9 cellular contexts compared by ENCODE assay signal in the genomic region with DNA sequence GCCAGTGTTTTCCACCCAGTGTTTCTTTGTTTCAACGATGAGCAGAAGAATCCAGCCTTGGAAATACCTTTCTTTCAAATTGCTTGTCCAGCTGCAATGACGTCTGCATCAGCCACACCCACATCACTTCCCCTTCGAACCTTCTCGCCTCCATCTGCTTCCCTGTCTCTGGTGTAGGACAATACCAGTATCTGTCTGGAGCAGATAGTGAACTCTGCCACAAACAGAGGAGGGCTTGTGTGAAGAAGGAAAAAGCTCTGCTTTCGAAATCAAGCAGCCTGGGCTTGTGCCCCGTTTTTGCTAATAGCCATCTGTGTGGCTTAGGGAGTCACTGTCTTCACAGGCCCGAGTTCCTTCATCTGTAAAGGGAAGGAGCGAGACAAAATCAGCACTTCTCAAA.
DNase-seq lines count a peak whose midpoint lies in the region; ATAC-seq, FAIRE-seq and TF ChIP-seq lines count a peak whose summit lies in the region.
"Had no signal": no experiment of that assay in that cellular context is flagged by ENCODE, and none has a peak within 500 bp of the region (broad histone marks: within the 10 kb centered on the region; RNA-seq: fewer than 3 reads in every experiment).

No MANE protein-coding gene starts in this region.

- H3K9me3 ChIP-seq in endothelial cell of umbilical vein (replicated peaks; ENCODE audit: control insufficient read depth, insufficient read depth, low read length) (no peaks in the 10 kb centered on the region), muscle layer of duodenum (ENCODE audit: control insufficient read depth in 1 of 2, low read length in 2 of 2) (no peaks in the 10 kb centered on the region)

- intact Hi-C loops in endothelial cell of umbilical vein (cut with micrococcal nuclease): loop anchor here (5.0 kb wide), 1 partner anchor 415 kb away; a partner anchor contains a TSS

- dilution Hi-C loops in endothelial cell of umbilical vein (cut with MboI; ENCODE audit: extremely low pct_ligation_motif_present, low sequenced_read_pairs): no loop called here

- H3K36me3 ChIP-seq in endothelial cell of umbilical vein (ENCODE audit: control insufficient read depth in 2 of 2, extremely low read depth in 1 of 2, insufficient read depth in 2 of 2, low read length in 2 of 2) (no peaks in the 10 kb centered on the region), muscle layer of duodenum (ENCODE audit: control insufficient read depth in 1 of 2, insufficient read depth in 2 of 2, low read length in 2 of 2) (no peaks in the 10 kb centered on the region)

- H3K79me2 ChIP-seq in endothelial cell of umbilical vein (ENCODE audit: control insufficient read depth, insufficient read depth, low read length): no peaks in the 10 kb centered on the region

- no peak overlapping the region for H3K9ac ChIP-seq in endothelial cell of umbilical vein (replicated peaks; ENCODE audit: extremely low read depth, insufficient read depth, low read length)

- H2AFZ ChIP-seq in endothelial cell of umbilical vein (ENCODE audit: low read depth, low read length): peak overlapping the region; percentile 65

- POLR2A ChIA-PET in endothelial cell of umbilical vein (lab: Charles Lee): interaction anchor here (0.8 kb wide), 1 partner anchor 386 kb away, joined by 3 read pairs; no protein-coding TSS in a partner anchor

- no peak for TF ChIP-seq POLR2A in endothelial cell of umbilical vein (IDR thresholded peaks at IDR 0.05; ENCODE audit: low read depth, low read length)

- no TSS peak for BruUV-seq in endothelial cell of umbilical vein (replicated peaks; lab: Mats Ljungman, UMichigan)

- H3K4me1 ChIP-seq in endothelial cell of umbilical vein (ENCODE audit: control insufficient read depth, extremely low read depth, insufficient read depth, low read length): peaks cover 12% of the 10 kb centered on the region
- peaks cover 9 to 20% of the 10 kb centered on the region in 2 donors for H3K4me1 ChIP-seq in muscle layer of duodenum (ENCODE audit: control insufficient read depth in 1 of 2, insufficient read depth in 2 of 2, low read length in 2 of 2)

- H3K4me3 ChIP-seq in endothelial cell of umbilical vein (replicated peaks in 1 of 3; ENCODE audit: insufficient read depth in 1 of 3, low read depth in 1 of 3, low read length in 3 of 3): no peak overlapping the region
- H3K4me3 ChIP-seq in muscle layer of duodenum (ENCODE audit: low read depth in 1 of 2, low read length in 2 of 2): peak overlapping the region in 1 of 2 donors; percentile 23

- H3K27me3 ChIP-seq in endothelial cell of umbilical vein (ENCODE audit: control insufficient read depth in 2 of 2, insufficient read depth in 2 of 2, low read length in 2 of 2) (no peaks in the 10 kb centered on the region), muscle layer of duodenum (ENCODE audit: low read depth, low read length) (no peaks in the 10 kb centered on the region)

- H3K9me1 ChIP-seq in endothelial cell of umbilical vein (replicated peaks; ENCODE audit: control insufficient read depth, extremely low read depth, insufficient read depth, low read length): no peaks in the 10 kb centered on the region

- no peak overlapping the region for H3K27ac ChIP-seq in endothelial cell of umbilical vein (ENCODE audit: insufficient read depth, low read depth, low read length)
- H3K27ac ChIP-seq in muscle layer of duodenum (ENCODE audit: low read length): peak overlapping the region; percentile 73

- CTCF ChIA-PET in endothelial cell of umbilical vein (lab: Charles Lee): interaction anchor here (0.5 to 2.7 kb wide), 8 partner anchors 9 to 448 kb away, joined by 3 to 8 read pairs (median 4); no protein-coding TSS in a partner anchor

- H4K20me1 ChIP-seq in endothelial cell of umbilical vein (replicated peaks; ENCODE audit: control insufficient read depth, extremely low read depth, insufficient read depth, low read length): no peaks in the 10 kb centered on the region

- no peak for TF ChIP-seq CTCF in endothelial cell of umbilical vein (IDR thresholded peaks at IDR 0.05; ENCODE audit: extremely low read depth in 1 of 2, insufficient read depth in 1 of 2, low read depth in 1 of 2, low read length in 2 of 2)
- TF ChIP-seq CTCF in D721Med (IDR thresholded peaks at IDR 0.05; ENCODE audit: insufficient read depth, missing control alignments): no peak

- DNase-seq in AG20443 (ENCODE audit: low spot score) (peak; percentile 29), NOMO-1 treated with DMSO at 0.1 percent for 48 hours (lab: John Stamatoyannopoulos, UW; ENCODE audit: unreplicated experiment) (peak; percentile 60), endothelial cell of umbilical vein (ENCODE audit: low read depth, low spot score) (peak; percentile 74), D721Med (ENCODE audit: insufficient read length, low spot score) (no peak), DMS153 treated with DMSO at 0.1 percent for 48 hours (lab: John Stamatoyannopoulos, UW; ENCODE audit: unreplicated experiment) (no peak), DMS114 treated with DMSO at 0.1 percent for 48 hours (lab: John Stamatoyannopoulos, UW; ENCODE audit: unreplicated experiment) (no peak)
- DNase-seq: NCI-H345 had no signal

- peak; percentile 46 for FAIRE-seq in endothelial cell of umbilical vein (lab: Jason Lieb, UNC)
- no peak for FAIRE-seq in D721Med (lab: Jason Lieb, UNC)

- ATAC-seq in GM19455 (IDR thresholded peaks at IDR 0.05; ENCODE audit: unreplicated experiment): no peak

- no peak overlapping the region for H3K4me2 ChIP-seq in endothelial cell of umbilical vein (ENCODE audit: insufficient read depth, low read length)

TF ChIP-seq in endothelial cell of umbilical vein, 7 proteins besides CTCF, POLR2A, EP300 and RAD21:
- TF ChIP-seq POLR2AphosphoS5 (IDR thresholded peaks at IDR 0.05; ENCODE audit: insufficient read depth, low read depth, low read length): no peak
- TF ChIP-seq MYC (IDR thresholded peaks at IDR 0.05; ENCODE audit: low read depth, low read length): no peak
- TF ChIP-seq JUN (IDR thresholded peaks at IDR 0.05; ENCODE audit: borderline replicate concordance, insufficient read depth, insufficient read length, low read depth): no peak
- TF ChIP-seq, protein P1, sequence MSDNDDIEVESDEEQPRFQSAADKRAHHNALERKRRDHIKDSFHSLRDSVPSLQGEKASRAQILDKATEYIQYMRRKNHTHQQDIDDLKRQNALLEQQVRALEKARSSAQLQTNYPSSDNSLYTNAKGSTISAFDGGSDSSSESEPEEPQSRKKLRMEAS (IDR thresholded peaks at IDR 0.05; ENCODE audit: insufficient read depth, insufficient read length): no peak
- no peak for TF ChIP-seq FOS (IDR thresholded peaks at IDR 0.05; ENCODE audit: borderline replicate concordance, insufficient read depth, low read length)
- TF ChIP-seq EZH2 (IDR thresholded peaks at IDR 0.05; ENCODE audit: borderline replicate concordance, low read depth, low read length, severe bottlenecking): no peak
- TF ChIP-seq GATA2 (IDR thresholded peaks at IDR 0.05; ENCODE audit: insufficient read depth, insufficient read length, low read depth, low read length): no peak

Comparison
In these comparisons a context has a peak if more than half of its experiments do, and no peak if none do; other contexts are left out.
1. DNase-seq: peak in AG20443 (single experiment), NOMO-1 treated with DMSO at 0.1 percent for 48 hours (single experiment) and endothelial cell of umbilical vein (single experiment); none in D721Med (single experiment), DMS153 treated with DMSO at 0.1 percent for 48 hours (single experiment) and DMS114 treated with DMSO at 0.1 percent for 48 hours (single experiment).